16 cellular contexts compared by ENCODE assay signal in the genomic region with DNA sequence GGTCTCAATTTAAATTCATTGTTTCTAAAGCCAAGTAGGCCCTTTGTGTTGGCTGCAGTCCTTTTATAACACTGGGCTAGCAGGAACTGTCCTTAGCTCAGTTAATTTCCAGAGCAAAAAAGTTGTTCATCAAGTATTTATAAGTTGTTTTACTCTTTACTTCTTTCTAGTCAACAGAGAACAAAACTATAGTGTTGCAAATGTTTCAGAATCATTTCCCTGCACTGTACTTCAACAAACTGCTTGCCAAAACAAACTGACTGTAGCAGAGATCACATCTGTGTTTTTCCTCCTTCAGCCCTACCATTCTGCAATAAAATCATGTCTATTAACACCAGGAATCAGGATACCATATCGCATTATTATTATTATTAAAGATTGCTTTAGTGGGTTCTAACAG.
DNase-seq lines count a peak whose midpoint lies in the region; ATAC-seq and TF ChIP-seq lines count a peak whose summit lies in the region.
"Had no signal": no experiment of that assay in that cellular context is flagged by ENCODE, and none has a peak within 500 bp of the region (broad histone marks: within the 10 kb centered on the region; RNA-seq: fewer than 3 reads in every experiment).

No MANE protein-coding gene starts in this region.

- H3K4me1 Mint-ChIP-seq in nephron = peaks cover 35% of the 10 kb centered on the region
- peaks cover 2% of the 10 kb centered on the region for H3K4me1 Mint-ChIP-seq in activated naive CD8-positive, alpha-beta T cell treated with anti-CD3 and anti-CD28 coated beads for 36 hours
- H3K4me1 Mint-ChIP-seq in stimulated activated effector memory CD8-positive, alpha-beta T cell treated with anti-CD3 and anti-CD28 coated beads, Interleukin-12 subunit alpha, Interleukin-12 subunit beta, amount 100 ng/mL, for 72 hours = no peaks in the 10 kb centered on the region

- ATAC-seq in stimulated activated naive CD8-positive, alpha-beta T cell treated with anti-CD3 and anti-CD28 coated beads, Interleukin-15, Interleukin-2, amounts not matched to agents 100 U/mL and 50 U/mL, for 24 hours = no peak
- no peak for ATAC-seq in stimulated activated effector memory CD8-positive, alpha-beta T cell treated with anti-CD3 and anti-CD28 coated beads, Interleukin-12 subunit alpha, Interleukin-12 subunit beta, amount 100 ng/mL, for 72 hours

- no peaks in the 10 kb centered on the region for H3K27me3 Mint-ChIP-seq in nephron (ENCODE audit: low read depth)
- H3K27me3 Mint-ChIP-seq in activated naive CD8-positive, alpha-beta T cell treated with anti-CD3 and anti-CD28 coated beads for 36 hours = no peaks in the 10 kb centered on the region
- H3K27me3 Mint-ChIP-seq: activated naive CD4-positive, alpha-beta T cell treated with anti-CD3 and anti-CD28 coated beads, Interleukin-2, amount 50 U/mL, for 24 hours; B cell had no signal

- peaks cover 15% of the 10 kb centered on the region for H3K9me3 Mint-ChIP-seq in nephron
- peaks cover 14% of the 10 kb centered on the region for H3K9me3 Mint-ChIP-seq in activated naive CD8-positive, alpha-beta T cell treated with anti-CD3 and anti-CD28 coated beads for 36 hours
- H3K9me3 Mint-ChIP-seq in stimulated activated effector memory CD8-positive, alpha-beta T cell treated with anti-CD3 and anti-CD28 coated beads, Interleukin-12 subunit alpha, Interleukin-12 subunit beta, amount 100 ng/mL, for 72 hours = peaks cover 9% of the 10 kb centered on the region

- H3K4me3 ChIP-seq in astrocyte of the cerebellum (ENCODE audit: low read depth, low read length) (no peak overlapping the region), fibroblast of villous mesenchyme (ENCODE audit: low read depth, low read length) (no peak overlapping the region)

- TF ChIP-seq CTCF in astrocyte of the cerebellum (IDR thresholded peaks at IDR 0.05; ENCODE audit: low read depth, low read length, missing control alignments) (no peak), fibroblast of villous mesenchyme (IDR thresholded peaks at IDR 0.05; ENCODE audit: insufficient read depth, low read depth, low read length) (no peak), nephron (IDR thresholded peaks at IDR 0.05; ENCODE audit: unreplicated experiment in 3 of 3) (no peak)

- H3K36me3 Mint-ChIP-seq in nephron (ENCODE audit: low read depth) = peaks cover 28% of the 10 kb centered on the region
- H3K36me3 Mint-ChIP-seq in activated naive CD8-positive, alpha-beta T cell treated with anti-CD3 and anti-CD28 coated beads for 36 hours = peaks cover 24% of the 10 kb centered on the region
- H3K36me3 Mint-ChIP-seq in stimulated activated effector memory CD8-positive, alpha-beta T cell treated with anti-CD3 and anti-CD28 coated beads, Interleukin-12 subunit alpha, Interleukin-12 subunit beta, amount 100 ng/mL, for 72 hours = peaks cover 6% of the 10 kb centered on the region

- in situ Hi-C loops in astrocyte of the cerebellum (cut with HindIII; ENCODE audit: low sequenced_read_pairs) = loop anchor here (5.0 kb wide), 1 partner anchor 97 kb away; no protein-coding TSS in a partner anchor

- no peak overlapping the region for H3K4me3 Mint-ChIP-seq in nephron
- H3K4me3 Mint-ChIP-seq in activated naive CD8-positive, alpha-beta T cell treated with anti-CD3 and anti-CD28 coated beads for 36 hours = no peak overlapping the region
- H3K4me3 Mint-ChIP-seq in stimulated activated effector memory CD8-positive, alpha-beta T cell treated with anti-CD3 and anti-CD28 coated beads, Interleukin-12 subunit alpha, Interleukin-12 subunit beta, amount 100 ng/mL, for 72 hours = no peak overlapping the region
- H3K4me3 Mint-ChIP-seq: activated naive CD4-positive, alpha-beta T cell treated with anti-CD3 and anti-CD28 coated beads, Interleukin-2, amount 50 U/mL, for 24 hours; B cell had no signal

- peak overlapping the region; percentile 86 to 93 (median 90) for H3K27ac Mint-ChIP-seq in nephron
- no peak overlapping the region for H3K27ac Mint-ChIP-seq in activated naive CD8-positive, alpha-beta T cell treated with anti-CD3 and anti-CD28 coated beads for 36 hours
- H3K27ac Mint-ChIP-seq in stimulated activated effector memory CD8-positive, alpha-beta T cell treated with anti-CD3 and anti-CD28 coated beads, Interleukin-12 subunit alpha, Interleukin-12 subunit beta, amount 100 ng/mL, for 72 hours = no peak overlapping the region
- H3K27ac Mint-ChIP-seq: activated naive CD4-positive, alpha-beta T cell treated with anti-CD3 and anti-CD28 coated beads, Interleukin-2, amount 50 U/mL, for 24 hours; B cell had no signal

- DNase-seq in Ammon's horn (ENCODE audit: low spot score) (peak; percentile 43), astrocyte of the cerebellum (ENCODE audit: low read depth) (peak; percentile 11), fibroblast of villous mesenchyme (ENCODE audit: low read depth) (peak; percentile 52), 8988T (no peak)
- DNase-seq in activated naive CD8-positive, alpha-beta T cell treated with anti-CD3 and anti-CD28 coated beads for 36 hours = no peak
- no peak for DNase-seq in stimulated activated naive CD8-positive, alpha-beta T cell treated with anti-CD3 and anti-CD28 coated beads, Interleukin-15, Interleukin-2, amounts not matched to agents 100 U/mL and 50 U/mL, for 24 hours
- DNase-seq in stimulated activated effector memory CD8-positive, alpha-beta T cell treated with anti-CD3 and anti-CD28 coated beads, Interleukin-12 subunit alpha, Interleukin-12 subunit beta, amount 100 ng/mL, for 72 hours (ENCODE audit: low spot score in 2 of 2) = no peak
- DNase-seq: DMS53, glutamatergic neuron, NCI-H2029, NCI-H82, occipital lobe, T1000 had no signal

Comparison
In these comparisons a context has a peak if more than half of its experiments do, and no peak if none do; other contexts are left out.
1. DNase-seq: peak in Ammon's horn (single experiment), astrocyte of the cerebellum (single experiment) and fibroblast of villous mesenchyme (single experiment); none in 8988T (single experiment), activated naive CD8-positive, alpha-beta T cell treated with anti-CD3 and anti-CD28 coated beads for 36 hours (single experiment), stimulated activated naive CD8-positive, alpha-beta T cell treated with anti-CD3 and anti-CD28 coated beads, Interleukin-15, Interleukin-2, amounts not matched to agents 100 U/mL and 50 U/mL, for 24 hours (single experiment) and stimulated activated effector memory CD8-positive, alpha-beta T cell treated with anti-CD3 and anti-CD28 coated beads, Interleukin-12 subunit alpha, Interleukin-12 subunit beta, amount 100 ng/mL, for 72 hours (0 of 2).
2. H3K27ac Mint-ChIP-seq: peak in nephron (3 of 3); none in activated naive CD8-positive, alpha-beta T cell treated with anti-CD3 and anti-CD28 coated beads for 36 hours (single experiment) and stimulated activated effector memory CD8-positive, alpha-beta T cell treated with anti-CD3 and anti-CD28 coated beads, Interleukin-12 subunit alpha, Interleukin-12 subunit beta, amount 100 ng/mL, for 72 hours (single experiment).